Comparison of ENCODE assay signal across 11 cellular contexts in the genomic region with DNA sequence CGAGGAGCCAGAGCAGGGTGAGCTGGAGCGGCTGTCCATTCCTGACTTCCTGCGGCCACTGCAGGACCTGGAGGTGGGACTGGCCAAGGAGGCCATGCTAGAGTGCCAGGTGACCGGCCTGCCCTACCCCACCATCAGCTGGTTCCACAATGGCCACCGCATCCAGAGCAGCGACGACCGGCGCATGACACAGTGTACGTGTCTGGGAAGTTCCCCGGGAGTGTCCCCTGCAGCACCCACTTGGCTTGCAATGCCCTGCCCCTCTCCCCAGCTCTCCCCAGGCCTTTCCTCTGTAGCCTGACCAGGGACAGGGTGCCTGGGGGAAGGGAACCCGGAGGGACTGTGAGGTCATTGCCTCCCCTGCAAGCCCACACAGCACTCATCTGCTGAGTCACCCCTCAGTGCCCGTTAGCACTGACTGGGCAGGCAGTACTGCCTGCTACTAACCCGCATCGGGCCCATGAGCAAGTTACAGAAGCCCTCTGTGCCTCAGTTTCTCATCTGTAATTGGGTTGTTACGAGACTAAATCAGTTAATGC. TPM values are rescaled to one million over a fixed set of nuclear protein-coding genes. Genes with fewer than 3 reads are reported as not detected.
A peak's percentile ranks its signal among the peaks of the same experiment; 100 is the strongest.
DNase-seq lines count a peak whose midpoint lies in the region; ATAC-seq and TF ChIP-seq lines count a peak whose summit lies in the region.
"Had no signal": no experiment of that assay in that cellular context is flagged by ENCODE, and none has a peak within 500 bp of the region (broad histone marks: within the 10 kb centered on the region; RNA-seq: fewer than 3 reads in every experiment).

No MANE protein-coding gene starts in this region.

- DNase-seq in HS-5 (ENCODE audit: low read depth) (peak; percentile 35), UCSD-AML1 (lab: John Stamatoyannopoulos, UW; ENCODE audit: unreplicated experiment) (peak; percentile 13), glomerular visceral epithelial cell (ENCODE audit: extremely low spot score) (peak; percentile 83), thoracic aorta (ENCODE audit: low spot score) (no peak)
- DNase-seq in stimulated activated CD8-positive, alpha-beta memory T cell treated with anti-CD3 and anti-CD28 coated beads, Interleukin-4, amount 100 ng/mL, for 48 hours = no peak
- DNase-seq: DMS79, Karpas-422, naive B cell had no signal

- no peak for TF ChIP-seq CTCF in thoracic aorta (IDR thresholded peaks at IDR 0.05)

- no peaks in the 10 kb centered on the region for H3K27me3 ChIP-seq in thoracic aorta (replicated peaks; ENCODE audit: insufficient read depth)

- H3K9me3 ChIP-seq in thoracic aorta = no peaks in the 10 kb centered on the region

- no peak overlapping the region for H3K4me3 ChIP-seq in thoracic aorta
- H3K4me3 ChIP-seq: skin epidermis had no signal

- H3K4me1 ChIP-seq in thoracic aorta (ENCODE audit: control insufficient read depth in 1 of 2, low read depth in 2 of 2) = peaks cover 9 to 56% of the 10 kb centered on the region in 2 donors

- peaks cover 95% of the 10 kb centered on the region for H3K36me3 ChIP-seq in thoracic aorta

- ATAC-seq in thoracic aorta (ENCODE audit: insufficient number of reproducible peaks, low FRiP score, low read depth) = no peak
- no peak for ATAC-seq in HG02884 (IDR thresholded peaks at IDR 0.05; ENCODE audit: unreplicated experiment)
- ATAC-seq in HG03439 (IDR thresholded peaks at IDR 0.05; ENCODE audit: unreplicated experiment) = no peak

- peak overlapping the region; percentile 46 to 63 for H3K27ac ChIP-seq in thoracic aorta
- H3K27ac ChIP-seq: skin epidermis had no signal

RNA-seq across cellular contexts. Expression of a gene that starts 29.4 kb away (rescaled TPM):
- 10 to 100 TPM; 30.5 to 56.5 TPM for total RNA-seq in thoracic aorta

RNA-seq across cellular contexts. Expression of a gene that starts 34.6 kb away (rescaled TPM):
- total RNA-seq in thoracic aorta = 100 to 1,000 TPM; 426 to 455 TPM

RNA-seq across cellular contexts. Expression of a gene that starts 45.0 kb away (rescaled TPM):
- total RNA-seq in thoracic aorta = under 1 TPM in 1 of 2 donors, not detected in 1; 0.41 TPM

RNA-seq across cellular contexts. Expression of a gene that starts 51.1 kb away (rescaled TPM):
- 100 to 1,000 TPM; 146 to 302 TPM for total RNA-seq in thoracic aorta

Comparison
In these comparisons a context has a peak if more than half of its experiments do, and no peak if none do; other contexts are left out.
1. DNase-seq: peak in HS-5 (single experiment), UCSD-AML1 (single experiment) and glomerular visceral epithelial cell (single experiment); none in thoracic aorta (single experiment) and stimulated activated CD8-positive, alpha-beta memory T cell treated with anti-CD3 and anti-CD28 coated beads, Interleukin-4, amount 100 ng/mL, for 48 hours (single experiment).